In genomic region chr12:64088431-64089349, GRCh38 we compare ENCODE assay signal across 8 cellular contexts.
A peak's percentile ranks its signal among the peaks of the same experiment; 100 is the strongest.
DNase-seq lines count a peak whose midpoint lies in the region; ATAC-seq and TF ChIP-seq lines count a peak whose summit lies in the region.
"Had no signal": no experiment of that assay in that cellular context is flagged by ENCODE, and none has a peak within 500 bp of the region (broad histone marks: within the 10 kb centered on the region; RNA-seq: fewer than 3 reads in every experiment).

No MANE protein-coding gene starts in this region.

- DNase-seq in HL-60 (ENCODE audit: low read depth in 1 of 2, low spot score in 1 of 2) (peak; percentile 82 to 88), RPMI7951 (ENCODE audit: low read depth) (peak; percentile 96), fibroblast of gingiva (ENCODE audit: low read depth) (peak; percentile 89)
- no peak for DNase-seq in activated T-cell treated with anti-CD3 and anti-CD28 coated beads, Interleukin-2, amount 50 U/mL, for 4 hours
- DNase-seq: activated B cell treated with CpG ODN at 0.5 μM for 24 hours had no signal

- no peak for TF ChIP-seq CTCF in HL-60 (IDR thresholded peaks at IDR 0.05; ENCODE audit: insufficient read depth, low read length)
- no peak for TF ChIP-seq CTCF in nephron (IDR thresholded peaks at IDR 0.05; ENCODE audit: unreplicated experiment in 3 of 3)

- H3K27me3 Mint-ChIP-seq in nephron (ENCODE audit: low read depth), result no peaks in the 10 kb centered on the region
- H3K27me3 Mint-ChIP-seq in activated T-cell treated with anti-CD3 and anti-CD28 coated beads, Interleukin-2, amount 50 U/mL, for 4 hours (ENCODE audit: low read depth), result peaks cover 6% of the 10 kb centered on the region

- no peak overlapping the region for H3K4me3 ChIP-seq in HL-60 (replicated peaks; ENCODE audit: insufficient read depth, low read length)

- H3K27me3 ChIP-seq in HL-60 (ENCODE audit: insufficient read depth, poor library complexity, severe bottlenecking), result no peaks in the 10 kb centered on the region

- H3K36me3 Mint-ChIP-seq in nephron (ENCODE audit: low read depth), result peaks cover 34% of the 10 kb centered on the region
- no peaks in the 10 kb centered on the region for H3K36me3 Mint-ChIP-seq in activated T-cell treated with anti-CD3 and anti-CD28 coated beads, Interleukin-2, amount 50 U/mL, for 4 hours (ENCODE audit: insufficient read depth)

- no peaks in the 10 kb centered on the region for H3K9me3 Mint-ChIP-seq in nephron
- H3K9me3 Mint-ChIP-seq in activated T-cell treated with anti-CD3 and anti-CD28 coated beads, Interleukin-2, amount 50 U/mL, for 4 hours, result no peaks in the 10 kb centered on the region
- H3K9me3 Mint-ChIP-seq: activated B cell treated with CpG ODN at 0.5 μM for 24 hours had no signal

- peak overlapping the region; percentile 3; the same call in 1 of the 2 replicates for H3K27ac ChIP-seq in HL-60 (replicated peaks)

- no peak for ATAC-seq in activated T-cell treated with anti-CD3 and anti-CD28 coated beads, Interleukin-2, amount 50 U/mL, for 4 hours
- ATAC-seq in HG02981 (IDR thresholded peaks at IDR 0.05; ENCODE audit: unreplicated experiment) (no peak), GM21360 (IDR thresholded peaks at IDR 0.05; ENCODE audit: unreplicated experiment) (no peak)

- H3K4me1 Mint-ChIP-seq in nephron, result peaks cover 66% of the 10 kb centered on the region
- no peaks in the 10 kb centered on the region for H3K4me1 Mint-ChIP-seq in activated T-cell treated with anti-CD3 and anti-CD28 coated beads, Interleukin-2, amount 50 U/mL, for 4 hours (ENCODE audit: low read depth)
- H3K4me1 Mint-ChIP-seq: activated B cell treated with CpG ODN at 0.5 μM for 24 hours had no signal

- peak overlapping the region in 2 of 3 experiments; percentile 23 to 55 for H3K27ac Mint-ChIP-seq in nephron
- H3K27ac Mint-ChIP-seq: activated B cell treated with CpG ODN at 0.5 μM for 24 hours had no signal

- H3K4me3 Mint-ChIP-seq in nephron, result no peak overlapping the region
- H3K4me3 Mint-ChIP-seq in activated T-cell treated with anti-CD3 and anti-CD28 coated beads, Interleukin-2, amount 50 U/mL, for 4 hours, result no peak overlapping the region
- H3K4me3 Mint-ChIP-seq: activated B cell treated with CpG ODN at 0.5 μM for 24 hours had no signal
